Comparison of ENCODE assay signal across 19 cellular contexts in genomic region chr9:74493512-74493911, GRCh38. TPM values are rescaled to one million over a fixed set of nuclear protein-coding genes. Genes with fewer than 3 reads are reported as not detected.
DNase-seq lines count a peak whose midpoint lies in the region; ATAC-seq, FAIRE-seq and TF ChIP-seq lines count a peak whose summit lies in the region.
"Had no signal": no experiment of that assay in that cellular context is flagged by ENCODE, and none has a peak within 500 bp of the region (broad histone marks: within the 10 kb centered on the region; RNA-seq: fewer than 3 reads in every experiment).

No MANE protein-coding gene starts in this region.

- no peaks in the 10 kb centered on the region for H4K20me1 ChIP-seq in KMS-11 (ENCODE audit: insufficient read depth)
- no peaks in the 10 kb centered on the region for H4K20me1 ChIP-seq in H1 (replicated peaks in 1 of 2; ENCODE audit: control insufficient read depth in 1 of 2, insufficient read depth in 2 of 2, low read length in 2 of 2)

- H3K9ac ChIP-seq in KMS-11 (no peak overlapping the region), H1 (replicated peaks in 1 of 4; ENCODE audit: extremely low read depth in 1 of 4, low read depth in 3 of 4, low read length in 3 of 4) (no peak overlapping the region), mesenchymal stem cell (ENCODE audit: low read length) (no peak overlapping the region)
- H3K9ac ChIP-seq: BLaER1, GM23248 had no signal

- H2BK15ac ChIP-seq in H1 (ENCODE audit: low read length) = no peak overlapping the region
- H2BK15ac ChIP-seq in mesenchymal stem cell (ENCODE audit: low read depth, poor library complexity, severe bottlenecking) = no peak overlapping the region

- 7% methylated on average over 2 of the region's 2 CpGs; no CpG with 5 or more reads in 1 of the 2 experiments for WGBS in H1 (ENCODE audit: extremely low coverage in 1 of 2, insufficient coverage in 1 of 2, insufficient read length in 1 of 2, insufficient replicate concordance in 2 of 2, low coverage in 1 of 2, low lambda C conversion rate in 2 of 2, missing lambda C conversion rate in 1 of 2), 2 experiments
- 0% methylated on average over 1 of the region's 2 CpGs for WGBS in mesenchymal stem cell

- no peak; a peak in 1 of 4 replicates for TF ChIP-seq RAD21 in H1 (IDR thresholded peaks at IDR 0.05 in 1 of 2, conservative IDR thresholded peaks at IDR 0.05 in 1 of 2; ENCODE audit: low read depth in 2 of 2, low read length in 2 of 2)

- H3K79me1 ChIP-seq in H1 (ENCODE audit: low read depth, low read length) = no peaks in the 10 kb centered on the region
- no peaks in the 10 kb centered on the region for H3K79me1 ChIP-seq in mesenchymal stem cell (replicated peaks; ENCODE audit: low read length, poor library complexity, severe bottlenecking)

- H2BK12ac ChIP-seq in H1 (ENCODE audit: low read depth, low read length) (no peak overlapping the region), mesenchymal stem cell (ENCODE audit: low read length in 2 of 2) (no peak overlapping the region)

- no peak overlapping the region for H4K5ac ChIP-seq in H1 (ENCODE audit: insufficient read length, low read depth, low read length)

- no peak overlapping the region for H3K56ac ChIP-seq in H1 (replicated peaks; ENCODE audit: insufficient read length, low read depth, low read length)

- H3K4me2 ChIP-seq in KMS-11 (peak overlapping the region; percentile 23; the same call in 1 of the 2 replicates), H1 (ENCODE audit: insufficient read depth in 1 of 2, low read depth in 2 of 2, low read length in 2 of 2) (peak overlapping the region in 1 of 2 experiments; percentile 24; a peak in 1 of 4 replicates), mesenchymal stem cell (ENCODE audit: low read length, poor library complexity, severe bottlenecking) (no peak overlapping the region)
- H3K4me2 ChIP-seq: BLaER1 had no signal

- no peak overlapping the region for H3K18ac ChIP-seq in H1 (ENCODE audit: extremely low read depth, low read length)
- H3K18ac ChIP-seq in mesenchymal stem cell (ENCODE audit: low read depth in 1 of 2, low read length in 2 of 2) = no peak overlapping the region

- peaks cover 18% of the 10 kb centered on the region; the same call in 1 of the 2 replicates for H3K79me2 ChIP-seq in KMS-11 (ENCODE audit: insufficient read depth, low read depth)
- H3K79me2 ChIP-seq in H1 (ENCODE audit: control insufficient read depth in 1 of 2, insufficient read depth in 2 of 2, low read length in 2 of 2) = no peaks in the 10 kb centered on the region; a peak in 1 of 4 replicates

- peaks cover 15% of the 10 kb centered on the region for H3K23me2 ChIP-seq in H1 (ENCODE audit: low read depth, low read length)

- no peaks in the 10 kb centered on the region for H3K36me3 ChIP-seq in H7 (replicated peaks; ENCODE audit: control insufficient read depth, insufficient read depth, low read length)
- H3K36me3 ChIP-seq in KMS-11 (ENCODE audit: insufficient read depth) = no peaks in the 10 kb centered on the region
- H3K36me3 ChIP-seq in H1 (ENCODE audit: control insufficient read depth in 2 of 4, insufficient read depth in 4 of 4, low read length in 3 of 4) = no peaks in the 10 kb centered on the region
- no peaks in the 10 kb centered on the region for H3K36me3 ChIP-seq in mesenchymal stem cell (ENCODE audit: control insufficient read depth in 1 of 2, insufficient read depth in 2 of 2, low read depth in 1 of 2, low read length in 2 of 2)
- H3K36me3 ChIP-seq: BLaER1, HAP-1 had no signal

- no peak overlapping the region for H3K23ac ChIP-seq in H1 (ENCODE audit: insufficient read length)
- no peak overlapping the region for H3K23ac ChIP-seq in mesenchymal stem cell (ENCODE audit: low read length in 2 of 2)

- H3K4ac ChIP-seq in H1 (replicated peaks; ENCODE audit: insufficient read length, low read depth, low read length) (no peak overlapping the region), mesenchymal stem cell (ENCODE audit: low read depth in 1 of 2, low read length in 2 of 2) (no peak overlapping the region)

- H2BK120ac ChIP-seq in H1 (replicated peaks; ENCODE audit: low read depth, low read length) (no peak overlapping the region), mesenchymal stem cell (ENCODE audit: low read depth, low read length) (no peak overlapping the region)

- TF ChIP-seq EP300 in H1 (IDR thresholded peaks at IDR 0.05; ENCODE audit: borderline replicate concordance in 1 of 2, low read depth in 2 of 2, low read length in 2 of 2) = no peak

- POLR2A ChIA-PET in H1 (lab: Charles Lee; ENCODE audit: partially characterized antibody) = no interaction called here

- TF ChIP-seq POLR2A in H1 (IDR thresholded peaks at IDR 0.05; ENCODE audit: control extremely low read depth in 1 of 2, low read depth in 2 of 2, low read length in 2 of 2) = no peak

- H3K9me3 ChIP-seq in H1 (ENCODE audit: insufficient read depth in 2 of 2, low read depth in 1 of 2, low read length in 1 of 2) (no peaks in the 10 kb centered on the region), mesenchymal stem cell (ENCODE audit: control insufficient read depth, low read length) (no peaks in the 10 kb centered on the region)
- H3K9me3 ChIP-seq: BLaER1, HAP-1 had no signal

- peaks cover 18% of the 10 kb centered on the region for H3K27me3 ChIP-seq in H7 (ENCODE audit: control insufficient read depth, insufficient read depth, low read length)
- H3K27me3 ChIP-seq in KMS-11 (ENCODE audit: insufficient read depth, low read depth) = no peaks in the 10 kb centered on the region
- H3K27me3 ChIP-seq in H1 (replicated peaks in 1 of 4; ENCODE audit: control insufficient read depth in 3 of 4, extremely low read depth in 1 of 4, insufficient read depth in 3 of 4, low read length in 3 of 4) = peaks cover 0 to 4% (median 2%) of the 10 kb centered on the region in 4 experiments; a peak in 3 of 7 replicates
- peaks cover 20 to 28% of the 10 kb centered on the region in 2 experiments for H3K27me3 ChIP-seq in mesenchymal stem cell (ENCODE audit: control insufficient read depth in 1 of 2, insufficient read depth in 1 of 2, low read length in 2 of 2)
- H3K27me3 ChIP-seq: BLaER1 had no signal

- no peak overlapping the region for H2AFZ ChIP-seq in KMS-11 (ENCODE audit: low read depth)
- no peak overlapping the region for H2AFZ ChIP-seq in H1 (ENCODE audit: low read length)
- no peak overlapping the region for H2AFZ ChIP-seq in mesenchymal stem cell (ENCODE audit: low read depth, low read length)
- H2AFZ ChIP-seq: GM23248 had no signal

- H3K27ac ChIP-seq in KMS-11 (no peak overlapping the region), H1 (ENCODE audit: low read depth, low read length) (no peak overlapping the region), mesenchymal stem cell (ENCODE audit: low read length, poor library complexity, severe bottlenecking) (no peak overlapping the region)
- H3K27ac ChIP-seq: BLaER1, GM23248 had no signal

- H3K14ac ChIP-seq in H1 (ENCODE audit: insufficient read length) = no peak overlapping the region
- no peak overlapping the region for H3K14ac ChIP-seq in mesenchymal stem cell (ENCODE audit: low read length in 2 of 2)

- H3K4me3 ChIP-seq in H7 (ENCODE audit: insufficient read depth, low read depth, low read length) = no peak overlapping the region
- no peak overlapping the region for H3K4me3 ChIP-seq in KMS-11 (IDR thresholded peaks at IDR 0.05; ENCODE audit: insufficient read depth, low read depth, low read length)
- no peak overlapping the region; a peak in 1 of 8 replicates for H3K4me3 ChIP-seq in H1 (ENCODE audit: extremely low read depth in 1 of 4, insufficient read depth in 2 of 4, low read depth in 3 of 4, low read length in 4 of 4)
- H3K4me3 ChIP-seq in mesenchymal stem cell (ENCODE audit: insufficient read depth in 1 of 2, low read depth in 1 of 2, low read length in 2 of 2) = no peak overlapping the region
- H3K4me3 ChIP-seq: BLaER1, GM23248, HAP-1 had no signal

- CTCF ChIA-PET in H1 (lab: Charles Lee; ENCODE audit: partially characterized antibody) = no interaction called here

- H4K8ac ChIP-seq in H1 (ENCODE audit: extremely low read depth, insufficient read depth, low read length) (no peak overlapping the region), mesenchymal stem cell (ENCODE audit: low read length) (no peak overlapping the region)

- ATAC-seq in GM19463 (IDR thresholded peaks at IDR 0.05; ENCODE audit: unreplicated experiment) = no peak

- DNase-seq in H7 (peak; percentile 26), H1 (ENCODE audit: low read depth in 1 of 2, low spot score in 2 of 2) (no peak), iPS-NIHi11 (ENCODE audit: low spot score) (peak; percentile 4), epidermal melanocyte (ENCODE audit: insufficient read length, low spot score) (no peak), NOMO-1 treated with DMSO at 0.1 percent for 48 hours (lab: John Stamatoyannopoulos, UW; ENCODE audit: unreplicated experiment) (no peak), mesenchymal stem cell (no peak)
- DNase-seq: 8988T; CD4-positive, alpha-beta memory T cell; DMS153; DMS79; GF-D8; GM23248 had no signal

- H3K4me1 ChIP-seq in KMS-11 (ENCODE audit: low read depth, poor library complexity, severe bottlenecking) (peaks cover 46% of the 10 kb centered on the region), H1 (replicated peaks in 1 of 4; ENCODE audit: control insufficient read depth in 3 of 4, insufficient read depth in 4 of 4, low read length in 3 of 4) (peaks cover 0 to 16% (median 3%) of the 10 kb centered on the region in 4 experiments; a peak in 4 of 7 replicates), mesenchymal stem cell (ENCODE audit: control insufficient read depth, insufficient read depth, low read depth, low read length) (peaks cover 14% of the 10 kb centered on the region)
- H3K4me1 ChIP-seq: HAP-1 had no signal

- no peak overlapping the region for H2BK20ac ChIP-seq in H1 (ENCODE audit: low read length)

- H4K91ac ChIP-seq in H1 (replicated peaks; ENCODE audit: insufficient read length, low read length) (no peak overlapping the region), mesenchymal stem cell (ENCODE audit: low read length) (no peak overlapping the region)

- peak; percentile 83 for FAIRE-seq in H1 (lab: Jason Lieb, UNC)
- FAIRE-seq: HTR-8/SVneo had no signal

- TF ChIP-seq CTCF in KMS-11 (conservative IDR thresholded peaks at IDR 0.05; ENCODE audit: low read depth, low read length) = no peak
- no peak for TF ChIP-seq CTCF in H1 (IDR thresholded peaks at IDR 0.05; ENCODE audit: control extremely low read depth in 1 of 3, insufficient read depth in 1 of 3, low read depth in 1 of 3, low read length in 3 of 3)

- H2BK5ac ChIP-seq in H1 (ENCODE audit: low read depth, low read length) = no peak overlapping the region
- H2BK5ac ChIP-seq in mesenchymal stem cell (ENCODE audit: low read depth, low read length, poor library complexity, severe bottlenecking) = no peak overlapping the region

- H2AK5ac ChIP-seq in H1 (ENCODE audit: low read depth, low read length) (no peak overlapping the region), mesenchymal stem cell (ENCODE audit: low read length, severe bottlenecking) (no peak overlapping the region)

RNA-seq across cellular contexts. Expression of gene RORB, which starts 3.6 kb away (rescaled TPM):
- total RNA-seq in H7 (2014; rRNA removed; shearing (Covaris generic)) = 0.52 and 0.73 TPM in 2 replicates
- total RNA-seq in H1 (2021; fragmentation: NEBNext Ultra II Directional; extraction: Animal tissue kit (Norgen Biotek cat#: 25700)) = 6.5 and 7.1 TPM in 2 replicates
- 1.2 and 2.3 TPM in 2 replicates for polyA plus RNA-seq in H1 (2011; rRNA removed)
- 1.8 TPM for polyA plus RNA-seq in H1 (2011; cell fraction: cytosol; rRNA removed)
- polyA plus RNA-seq in H1 (2011; cell fraction: nucleus; rRNA removed) = 2.7 TPM
- 1.8 to 4.0 TPM (median 2.8 TPM) in 4 replicates for polyA plus RNA-seq in H1 (2012, experiment 1 of 2)
- 0.21 TPM for polyA plus RNA-seq in H1 (2012, experiment 2 of 2)
- 2.3 TPM for polyA plus RNA-seq in H1 (2013, experiment 1 of 2)
- 1.8 TPM for polyA plus RNA-seq in H1 (2013, experiment 2 of 2)
- polyA minus RNA-seq in H1 (2011; rRNA and poly(A)+ RNA removed) = 12.8 and 20.5 TPM in 2 replicates
- polyA minus RNA-seq in H1 (2011; cell fraction: cytosol; rRNA and poly(A)+ RNA removed) = 3.2 TPM
- polyA minus RNA-seq in H1 (2011; cell fraction: nucleus; rRNA and poly(A)+ RNA removed) = 13.7 TPM
- 0.03 TPM for polyA plus RNA-seq in mesenchymal stem cell (2013, experiment 1 of 2)
- polyA plus RNA-seq in mesenchymal stem cell (2013, experiment 2 of 2) = 0.04 TPM
- total RNA-seq: CD4-positive, alpha-beta memory T cell; GM23248 had no signal
- polyA plus RNA-seq: AG04450; CD14-positive monocyte; CD4-positive, alpha-beta memory T cell; GM23248 had no signal

Comparison
In these comparisons a context has a peak if more than half of its experiments do, and no peak if none do; other contexts are left out.
1. DNase-seq: peak in H7 (single experiment) and iPS-NIHi11 (single experiment); none in H1 (0 of 2), epidermal melanocyte (single experiment), NOMO-1 treated with DMSO at 0.1 percent for 48 hours (single experiment) and mesenchymal stem cell (single experiment).